In the genomic region with DNA sequence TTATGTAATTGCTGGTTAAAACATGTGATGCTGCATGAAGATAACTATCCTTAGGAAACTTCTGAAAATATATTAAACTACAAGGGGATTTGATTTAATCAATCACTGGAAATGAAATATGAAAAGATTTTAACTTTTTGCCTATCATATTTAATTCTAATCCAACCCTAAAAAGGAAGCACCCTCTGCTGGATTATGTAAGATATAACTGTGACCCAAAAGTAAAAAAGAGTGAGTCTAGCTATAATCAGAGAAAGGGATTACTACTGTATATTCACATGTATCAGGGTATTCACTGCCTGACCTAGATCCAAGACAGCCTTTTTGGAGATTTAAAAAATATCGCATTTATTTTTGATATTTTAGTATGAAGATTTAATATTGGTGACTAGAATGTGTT, we compare ENCODE assay signal across 12 cellular contexts.
DNase-seq lines count a peak whose midpoint lies in the region; ATAC-seq, FAIRE-seq and TF ChIP-seq lines count a peak whose summit lies in the region.
"Had no signal": no experiment of that assay in that cellular context is flagged by ENCODE, and none has a peak within 500 bp of the region (broad histone marks: within the 10 kb centered on the region; RNA-seq: fewer than 3 reads in every experiment).

No MANE protein-coding gene starts in this region.

- H3K36me3 Mint-ChIP-seq in nephron (ENCODE audit: low read depth), result no peaks in the 10 kb centered on the region
- H3K36me3 Mint-ChIP-seq in stimulated activated naive B cell treated with anti-CD40 and anti-IgM and Interleukin-4, amounts not matched to agents 10 μg/mL and 1 μg/mL and 100 μg/mL, for 72 hours, result no peaks in the 10 kb centered on the region
- H3K36me3 Mint-ChIP-seq in activated CD4-positive, alpha-beta memory T cell treated with anti-CD3 and anti-CD28 coated beads, Interleukin-2, amount 10 ng/mL, durations not matched to agents 7 days and 5 days (ENCODE audit: low read depth), result no peaks in the 10 kb centered on the region

- no peaks in the 10 kb centered on the region for H3K27me3 Mint-ChIP-seq in nephron (ENCODE audit: low read depth)
- H3K27me3 Mint-ChIP-seq in stimulated activated naive B cell treated with anti-CD40 and anti-IgM and Interleukin-4, amounts not matched to agents 10 μg/mL and 1 μg/mL and 100 μg/mL, for 72 hours, result no peaks in the 10 kb centered on the region
- no peaks in the 10 kb centered on the region for H3K27me3 Mint-ChIP-seq in activated CD4-positive, alpha-beta memory T cell treated with anti-CD3 and anti-CD28 coated beads, Interleukin-2, amount 10 ng/mL, durations not matched to agents 7 days and 5 days

- peak; percentile 20 for DNase-seq in NCI-H1092 treated with DMSO at 0.1 percent for 48 hours (lab: John Stamatoyannopoulos, UW)
- no peak for DNase-seq in NCI-H1092 (lab: John Stamatoyannopoulos, UW)
- DNase-seq in adrenal gland, result no peak
- DNase-seq in stimulated activated naive B cell treated with anti-CD40 and anti-IgM and Interleukin-4, amounts not matched to agents 10 μg/mL and 1 μg/mL and 100 μg/mL, for 72 hours, result no peak
- no peak for DNase-seq in activated CD4-positive, alpha-beta memory T cell treated with anti-CD3 and anti-CD28 coated beads, Interleukin-2, amount 10 ng/mL, durations not matched to agents 7 days and 5 days
- DNase-seq in GM12891 (ENCODE audit: insufficient read length, low spot score), result no peak
- DNase-seq: activated effector memory CD4-positive, alpha-beta T cell treated with anti-CD3 and anti-CD28 coated beads, Interleukin-2, amount 50 U/mL, for 16 hours; left cardiac atrium; NCI-H345; stimulated activated CD8-positive, alpha-beta memory T cell treated with anti-CD3 and anti-CD28 coated beads, Interleukin-4, amount 100 ng/mL, for 48 hours had no signal

- no peak for FAIRE-seq in GM12891 (lab: Jason Lieb, UNC)

- TF ChIP-seq CTCF in adrenal gland (IDR thresholded peaks at IDR 0.05) (peak in 5 of 6 experiments; percentile 25 to 52 (median 46)), nephron (IDR thresholded peaks at IDR 0.05; ENCODE audit: unreplicated experiment in 3 of 3) (peak; percentile 12 to 30 (median 24))

- H3K4me1 ChIP-seq in adrenal gland (replicated peaks in 1 of 2), result no peaks in the 10 kb centered on the region

- no peak overlapping the region for H3K4me3 Mint-ChIP-seq in nephron
- no peak overlapping the region for H3K4me3 Mint-ChIP-seq in stimulated activated naive B cell treated with anti-CD40 and anti-IgM and Interleukin-4, amounts not matched to agents 10 μg/mL and 1 μg/mL and 100 μg/mL, for 72 hours
- no peak overlapping the region for H3K4me3 Mint-ChIP-seq in activated CD4-positive, alpha-beta memory T cell treated with anti-CD3 and anti-CD28 coated beads, Interleukin-2, amount 10 ng/mL, durations not matched to agents 7 days and 5 days

- no peaks in the 10 kb centered on the region for H3K27me3 ChIP-seq in adrenal gland

- POLR2A ChIA-PET in activated CD4-positive, alpha-beta memory T cell treated with anti-CD3 and anti-CD28 coated beads, Interleukin-2, amount 10 ng/mL, durations not matched to agents 7 days and 5 days (lab: Charles Lee), result interaction anchor here (0.6 to 0.8 kb wide), 2 partner anchors 220 to 1324 kb away, joined by 3 read pairs; no protein-coding TSS in a partner anchor

- no peaks in the 10 kb centered on the region for H3K9me3 ChIP-seq in adrenal gland (replicated peaks in 1 of 3)

- no peak overlapping the region for H3K27ac Mint-ChIP-seq in nephron
- no peak overlapping the region for H3K27ac Mint-ChIP-seq in stimulated activated naive B cell treated with anti-CD40 and anti-IgM and Interleukin-4, amounts not matched to agents 10 μg/mL and 1 μg/mL and 100 μg/mL, for 72 hours
- no peak overlapping the region for H3K27ac Mint-ChIP-seq in activated CD4-positive, alpha-beta memory T cell treated with anti-CD3 and anti-CD28 coated beads, Interleukin-2, amount 10 ng/mL, durations not matched to agents 7 days and 5 days

- CTCF ChIA-PET in activated CD4-positive, alpha-beta memory T cell treated with anti-CD3 and anti-CD28 coated beads, Interleukin-2, amount 10 ng/mL, durations not matched to agents 7 days and 5 days (lab: Charles Lee), result interaction anchor here (0.8 to 3.8 kb wide), 6 partner anchors 17 to 384 kb away, joined by 3 to 37 read pairs (median 4); no protein-coding TSS in a partner anchor

- peak; percentile 62 for ATAC-seq in HG02885 (IDR thresholded peaks at IDR 0.05; ENCODE audit: poor library complexity, unreplicated experiment)
- ATAC-seq in stimulated activated naive B cell treated with anti-CD40 and anti-IgM and Interleukin-4, amounts not matched to agents 10 μg/mL and 1 μg/mL and 100 μg/mL, for 72 hours (replicated peaks), result no peak

- H3K27ac ChIP-seq in adrenal gland, result no peak overlapping the region

- H3K4me3 ChIP-seq in adrenal gland, result no peak overlapping the region

- intact Hi-C loops in adrenal gland (cut with DNase I), result loop anchor here (10.0 kb wide), 1 partner anchor 353 kb away; no protein-coding TSS in a partner anchor

- no peaks in the 10 kb centered on the region for H3K9me3 Mint-ChIP-seq in nephron
- H3K9me3 Mint-ChIP-seq in stimulated activated naive B cell treated with anti-CD40 and anti-IgM and Interleukin-4, amounts not matched to agents 10 μg/mL and 1 μg/mL and 100 μg/mL, for 72 hours, result no peaks in the 10 kb centered on the region
- no peaks in the 10 kb centered on the region for H3K9me3 Mint-ChIP-seq in activated CD4-positive, alpha-beta memory T cell treated with anti-CD3 and anti-CD28 coated beads, Interleukin-2, amount 10 ng/mL, durations not matched to agents 7 days and 5 days

- no peaks in the 10 kb centered on the region for H3K36me3 ChIP-seq in adrenal gland (replicated peaks in 1 of 2)

- H3K4me1 Mint-ChIP-seq in nephron, result no peaks in the 10 kb centered on the region
- no peaks in the 10 kb centered on the region for H3K4me1 Mint-ChIP-seq in stimulated activated naive B cell treated with anti-CD40 and anti-IgM and Interleukin-4, amounts not matched to agents 10 μg/mL and 1 μg/mL and 100 μg/mL, for 72 hours
- H3K4me1 Mint-ChIP-seq in activated CD4-positive, alpha-beta memory T cell treated with anti-CD3 and anti-CD28 coated beads, Interleukin-2, amount 10 ng/mL, durations not matched to agents 7 days and 5 days, result peaks cover 7% of the 10 kb centered on the region

- TF ChIP-seq POLR2A in adrenal gland (IDR thresholded peaks at IDR 0.05) (no peak), GM12891 (IDR thresholded peaks at IDR 0.05; ENCODE audit: low read depth, low read length) (no peak)

- 43 to 79% (median 75%) methylated on average over 1 of the region's 1 CpG for WGBS in adrenal gland, 4 donors

TF ChIP-seq in GM12891, 5 proteins besides CTCF, POLR2A, EP300 and RAD21:
- TF ChIP-seq SPI1 (IDR thresholded peaks at IDR 0.05; ENCODE audit: low read depth, low read length) (no peak), POU2F2 (IDR thresholded peaks at IDR 0.05; ENCODE audit: low read depth, low read length) (no peak), POLR2AphosphoS5 (IDR thresholded peaks at IDR 0.05; ENCODE audit: low read depth, low read length) (no peak), PAX5 (IDR thresholded peaks at IDR 0.05; ENCODE audit: insufficient read depth, low read length, severe bottlenecking) (no peak), TAF1 (IDR thresholded peaks at IDR 0.05; ENCODE audit: low read depth, low read length) (no peak)
